In genomic region chrX:47361538-47362511, GRCh38 we compare ENCODE assay signal across 8 cellular contexts. TPM values are rescaled to one million over a fixed set of nuclear protein-coding genes. Genes with fewer than 3 reads are reported as not detected.
DNase-seq lines count a peak whose midpoint lies in the region; ATAC-seq, FAIRE-seq and TF ChIP-seq lines count a peak whose summit lies in the region.

No MANE protein-coding gene starts in this region.

- TF ChIP-seq POLR2A in esophagus squamous epithelium (IDR thresholded peaks at IDR 0.05), result no peak

- intact Hi-C loops in esophagus squamous epithelium (cut with DNase I), result no loop called here

- 13 to 40% methylated on average over 9 to 13 of the region's 13 CpGs for WGBS in esophagus squamous epithelium, 2 donors
- 5% methylated on average over 13 of the region's 13 CpGs for WGBS in thymus

- no peaks in the 10 kb centered on the region for H3K36me3 ChIP-seq in esophagus squamous epithelium
- no peaks in the 10 kb centered on the region for H3K36me3 ChIP-seq in thymus (ENCODE audit: control insufficient read depth, insufficient read depth)

- H3K27ac ChIP-seq in VCaP, result peak overlapping the region; percentile 54
- peak overlapping the region in 3 of 4 donors; percentile 65 to 81 (median 79) for H3K27ac ChIP-seq in esophagus squamous epithelium
- H3K27ac ChIP-seq in thymus (ENCODE audit: low read depth), result peak overlapping the region; percentile 89

- DNase-seq in AML-193 (lab: John Stamatoyannopoulos, UW) (peak; percentile 19 to 22), GM18507 (ENCODE audit: extremely low spot score, insufficient read length, low read depth) (peak; percentile 71), NCI-H1930 (lab: John Stamatoyannopoulos, UW) (peak; percentile 77 to 82), esophagus squamous epithelium (lab: John Stamatoyannopoulos, UW) (no peak), midbrain (lab: John Stamatoyannopoulos, UW) (peak; percentile 88)

- H3K9me3 ChIP-seq in esophagus squamous epithelium, result no peaks in the 10 kb centered on the region
- no peaks in the 10 kb centered on the region for H3K9me3 ChIP-seq in thymus (ENCODE audit: control insufficient read depth)

- no peaks in the 10 kb centered on the region for H3K27me3 ChIP-seq in esophagus squamous epithelium
- no peaks in the 10 kb centered on the region for H3K27me3 ChIP-seq in thymus (ENCODE audit: control insufficient read depth, insufficient read depth)

- ATAC-seq in HG02884 (IDR thresholded peaks at IDR 0.05; ENCODE audit: unreplicated experiment), result peak; percentile 83

- H3K4me1 ChIP-seq in esophagus squamous epithelium (peaks cover 0 to 4% (median 0%) of the 10 kb centered on the region in 3 donors), thymus (ENCODE audit: control insufficient read depth, insufficient read depth, low read length) (peaks cover 7% of the 10 kb centered on the region)

- H3K4me3 ChIP-seq in esophagus squamous epithelium, result peak overlapping the region in 3 of 4 donors; percentile 24 to 55 (median 35)
- peak overlapping the region; percentile 10 for H3K4me3 ChIP-seq in thymus (ENCODE audit: low read length)

- peak; percentile 100 for FAIRE-seq in GM18507 (lab: Jason Lieb, UNC)

- peak; percentile 23; the same call in 1 of the 2 replicates for TF ChIP-seq CTCF in VCaP (conservative IDR thresholded peaks at IDR 0.05)
- no peak for TF ChIP-seq CTCF in esophagus squamous epithelium (IDR thresholded peaks at IDR 0.05)

RNA-seq across cellular contexts. Expression of gene ZNF157, which starts 8.6 kb away (rescaled TPM):
- total RNA-seq in esophagus squamous epithelium, result under 1 TPM in 2 of 4 donors, not detected in 2; 0.19 to 0.35 TPM
- polyA plus RNA-seq in thymus, result 0.30 TPM
